In genomic region chr10:59625842-59626522, GRCh38 we compare ENCODE assay signal across 8 cellular contexts.
A peak's percentile ranks its signal among the peaks of the same experiment; 100 is the strongest.
DNase-seq lines count a peak whose midpoint lies in the region; ATAC-seq and TF ChIP-seq lines count a peak whose summit lies in the region.

No MANE protein-coding gene starts in this region.

- no CpG with 5 or more reads among the region's 7 CpGs for WGBS in H9 (ENCODE audit: extremely low coverage, insufficient read length, low lambda C conversion rate)

- no peak overlapping the region for H3K18ac ChIP-seq in H9 (ENCODE audit: insufficient read length, low read depth, low read length)

- peak; percentile 27 for DNase-seq in activated naive CD4-positive, alpha-beta T cell treated with Interleukin-2 at 50 U/mL for 16 hours
- DNase-seq in activated naive CD4-positive, alpha-beta T cell treated with anti-CD3 and anti-CD28 coated beads, Interleukin-2, amount 50 U/mL, for 16 hours, result no peak
- DNase-seq in H9 (peak; percentile 67), LHCN-M2 (ENCODE audit: low read depth) (peak; percentile 52), RPMI7951 (ENCODE audit: low read depth) (peak; percentile 65), astrocyte of the spinal cord (ENCODE audit: low read depth, low spot score) (peak; percentile 67), hypothalamus (lab: John Stamatoyannopoulos, UW) (peak in 33 of 51 donors; percentile 3 to 81 (median 30)), gastrocnemius medialis (peak; percentile 24 to 26)

- no peak overlapping the region for H2BK15ac ChIP-seq in H9 (ENCODE audit: low read depth, low read length)

- peaks cover 33 to 42% of the 10 kb centered on the region in 2 experiments for H3K4me1 Mint-ChIP-seq in H9

- peaks cover 0 to 3% of the 10 kb centered on the region in 2 experiments; a peak in 2 of 5 replicates for H3K9me3 Mint-ChIP-seq in H9

- intact Hi-C loops in gastrocnemius medialis (cut with DNase I; ENCODE audit: low total_unique reads), result loop anchor here (1.0 to 10.0 kb wide), 6 partner anchors 81 to 809 kb away; partner anchors contain the start of genes CCDC6 and SLC16A9

- no peak overlapping the region for H3T11ph ChIP-seq in H9 (ENCODE audit: low read length)

- H4K91ac ChIP-seq in H9 (ENCODE audit: insufficient read length, low read depth, low read length), result no peak overlapping the region

- H3K36me3 ChIP-seq in gastrocnemius medialis, result no peaks in the 10 kb centered on the region

- no peaks in the 10 kb centered on the region for H3K36me3 Mint-ChIP-seq in H9 (ENCODE audit: insufficient read depth in 1 of 3, low read depth in 3 of 3)

- H2BK12ac ChIP-seq in H9 (ENCODE audit: insufficient read length, low read depth, low read length), result no peak overlapping the region

- no peaks in the 10 kb centered on the region for H4K20me1 ChIP-seq in H9 (ENCODE audit: control insufficient read depth, insufficient read depth, insufficient read length)

- no peak overlapping the region for H4K5ac ChIP-seq in H9 (ENCODE audit: insufficient read length, low read depth, low read length)

- in situ Hi-C loops in astrocyte of the spinal cord (cut with HindIII; ENCODE audit: low sequenced_read_pairs), result no loop called here
- in situ Hi-C loops in gastrocnemius medialis (cut with MboI; ENCODE audit: low sequenced_read_pairs in 4 of 4), result loop anchor here (5.0 to 25.0 kb wide), 6 partner anchors 179 to 671 kb away; partner anchors contain the start of gene CCDC6 (in 1 of the 4)

- H2BK120ac ChIP-seq in H9 (ENCODE audit: low read depth, low read length, poor library complexity, severe bottlenecking), result no peak overlapping the region

- peak; percentile 89 to 93 for ATAC-seq in gastrocnemius medialis

- no peak for TF ChIP-seq POLR2A in gastrocnemius medialis (IDR thresholded peaks at IDR 0.05)

- H3K4me2 ChIP-seq in H9 (ENCODE audit: insufficient read depth, insufficient read length, low read length), result no peak overlapping the region

- no peak overlapping the region for H3K4ac ChIP-seq in H9 (ENCODE audit: low read depth, low read length)

- H2AFZ ChIP-seq in H9 (ENCODE audit: low read length), result peak overlapping the region; percentile 89

- no peak overlapping the region for H2BK5ac ChIP-seq in H9 (ENCODE audit: insufficient read length, low read length)

- 0 out of 2 replicates have a peak, but pooled peaks cover 2% of the 10 kb centered on the region for H3K4me1 ChIP-seq in H9 (ENCODE audit: insufficient read depth, low read length)
- no peaks in the 10 kb centered on the region for H3K4me1 ChIP-seq in gastrocnemius medialis

- no peaks in the 10 kb centered on the region for H3K79me1 ChIP-seq in H9 (ENCODE audit: insufficient read depth, low read depth, low read length, poor library complexity, severe bottlenecking)

- no peak overlapping the region for H3K14ac ChIP-seq in H9 (ENCODE audit: insufficient read depth, low read length)

- H3K9ac ChIP-seq in H9 (ENCODE audit: extremely low read depth, insufficient read length, low read length), result no peak overlapping the region

- peak; percentile 93 for TF ChIP-seq CTCF in H9 (conservative IDR thresholded peaks at IDR 0.05)
- peak; percentile 63 for TF ChIP-seq CTCF in astrocyte of the spinal cord (IDR thresholded peaks at IDR 0.05; ENCODE audit: low read depth, low read length)
- peak; percentile 76 to 86 (median 84) for TF ChIP-seq CTCF in gastrocnemius medialis (IDR thresholded peaks at IDR 0.05 in 4 of 5, conservative IDR thresholded peaks at IDR 0.05 in 1 of 5)

- H3K4me3 Mint-ChIP-seq in H9, result no peak overlapping the region

- H4K8ac ChIP-seq in H9 (replicated peaks; ENCODE audit: insufficient read length, low read depth, low read length), result no peak overlapping the region

- peak overlapping the region; percentile 74 to 94 (median 94) for H3K27ac Mint-ChIP-seq in H9

- H2AK5ac ChIP-seq in H9 (ENCODE audit: insufficient read length, low read length), result no peak overlapping the region

- H3K9me3 ChIP-seq in H9 (ENCODE audit: control insufficient read depth, low read depth, low read length) (no peaks in the 10 kb centered on the region), gastrocnemius medialis (no peaks in the 10 kb centered on the region)

- H3K23me2 ChIP-seq in H9 (ENCODE audit: insufficient read length, low read depth, low read length, poor library complexity, severe bottlenecking), result peaks cover 3% of the 10 kb centered on the region

- H3K27me3 ChIP-seq in H9 (ENCODE audit: insufficient read depth, low read length) (no peaks in the 10 kb centered on the region), gastrocnemius medialis (no peaks in the 10 kb centered on the region)

- no peak overlapping the region for H3K23ac ChIP-seq in H9 (ENCODE audit: insufficient read length, low read depth, low read length)

- H3K56ac ChIP-seq in H9 (ENCODE audit: insufficient read length, low read depth, low read length), result no peak overlapping the region

- no peak overlapping the region for H2BK20ac ChIP-seq in H9 (ENCODE audit: low read depth, low read length, poor library complexity, severe bottlenecking)

- no peak overlapping the region for H3K27ac ChIP-seq in H9 (ENCODE audit: insufficient read length, low read depth, low read length)
- H3K27ac ChIP-seq in gastrocnemius medialis, result no peak overlapping the region

- H3K27me3 Mint-ChIP-seq in H9 (ENCODE audit: low read depth), result no peaks in the 10 kb centered on the region

- H3K79me2 ChIP-seq in H9 (ENCODE audit: insufficient read depth, low read length), result no peaks in the 10 kb centered on the region

- H3K4me3 ChIP-seq in astrocyte of the spinal cord (ENCODE audit: low read depth, low read length) (no peak overlapping the region), gastrocnemius medialis (no peak overlapping the region)
